In genomic region chr15:28955686-28956421, GRCh38 we compare ENCODE assay signal across 12 cellular contexts.
DNase-seq lines count a peak whose midpoint lies in the region; ATAC-seq and TF ChIP-seq lines count a peak whose summit lies in the region.
"Had no signal": no experiment of that assay in that cellular context is flagged by ENCODE, and none has a peak within 500 bp of the region (broad histone marks: within the 10 kb centered on the region; RNA-seq: fewer than 3 reads in every experiment).

No MANE protein-coding gene starts in this region.

- intact Hi-C loops in CD8-positive, alpha-beta T cell (cut with DNase I, micrococcal nuclease) = loop anchor here (2.0 kb wide), 2 partner anchors 17 kb away; no protein-coding TSS in a partner anchor
- intact Hi-C loops in lower lobe of right lung (cut with DNase I) (no loop called here), tibial artery (cut with DNase I; ENCODE audit: low total_unique reads) (no loop called here)

- no peak overlapping the region for H3K4me3 ChIP-seq in CD8-positive, alpha-beta T cell (ENCODE audit: low read depth, low read length)
- H3K4me3 ChIP-seq in lower lobe of right lung (no peak overlapping the region), tibial artery (no peak overlapping the region)
- H3K4me3 ChIP-seq: ovary, vagina had no signal

- peaks cover 71% of the 10 kb centered on the region for H3K4me1 Mint-ChIP-seq in CD8-positive, alpha-beta T cell (ENCODE audit: low read depth)
- H3K4me1 Mint-ChIP-seq in activated naive CD8-positive, alpha-beta T cell treated with anti-CD3 and anti-CD28 coated beads, Interleukin-2, amount 50 U/mL, for 24 hours = peaks cover 59% of the 10 kb centered on the region

- no peaks in the 10 kb centered on the region for H3K9me3 ChIP-seq in CD8-positive, alpha-beta T cell (ENCODE audit: low read length)
- H3K9me3 ChIP-seq in KOPT-K1 (ENCODE audit: insufficient read depth, low read length, poor library complexity, severe bottlenecking) (no peaks in the 10 kb centered on the region), lower lobe of right lung (no peaks in the 10 kb centered on the region), tibial artery (no peaks in the 10 kb centered on the region)
- H3K9me3 ChIP-seq: ovary, vagina had no signal

- CTCF ChIA-PET in CD8-positive, alpha-beta T cell (lab: Charles Lee) = interaction anchor here (0.8 to 3.4 kb wide), 6 partner anchors 13 to 134 kb away, joined by 3 to 15 read pairs (median 3); no protein-coding TSS in a partner anchor

- H3K4me1 ChIP-seq in CD8-positive, alpha-beta T cell (ENCODE audit: insufficient read depth, low read length) = peaks cover 71% of the 10 kb centered on the region
- no peaks in the 10 kb centered on the region for H3K4me1 ChIP-seq in lower lobe of right lung
- no peaks in the 10 kb centered on the region for H3K4me1 ChIP-seq in tibial artery
- H3K4me1 ChIP-seq: vagina had no signal

- no peaks in the 10 kb centered on the region for H3K36me3 ChIP-seq in CD8-positive, alpha-beta T cell (ENCODE audit: insufficient read depth, low read length)
- no peaks in the 10 kb centered on the region for H3K36me3 ChIP-seq in KOPT-K1 (ENCODE audit: insufficient read depth, low read length)
- no peaks in the 10 kb centered on the region for H3K36me3 ChIP-seq in lower lobe of right lung
- no peaks in the 10 kb centered on the region for H3K36me3 ChIP-seq in tibial artery
- H3K36me3 ChIP-seq: ovary, vagina had no signal

- no peak overlapping the region for H3K27ac ChIP-seq in CD8-positive, alpha-beta T cell (ENCODE audit: low read depth, low read length)
- H3K27ac ChIP-seq in KOPT-K1 (ENCODE audit: low read depth, low read length, poor library complexity, severe bottlenecking) (peak overlapping the region; percentile 94), lower lobe of right lung (no peak overlapping the region), tibial artery (no peak overlapping the region)
- H3K27ac ChIP-seq: ovary, vagina had no signal

- peak overlapping the region; percentile 72 for H3K4me3 Mint-ChIP-seq in CD8-positive, alpha-beta T cell
- H3K4me3 Mint-ChIP-seq in activated naive CD8-positive, alpha-beta T cell treated with anti-CD3 and anti-CD28 coated beads, Interleukin-2, amount 50 U/mL, for 24 hours = no peak overlapping the region

- TF ChIP-seq CTCF in CD8-positive, alpha-beta T cell (IDR thresholded peaks at IDR 0.05) = no peak
- TF ChIP-seq CTCF in lower lobe of right lung (IDR thresholded peaks at IDR 0.05) = no peak
- TF ChIP-seq CTCF in tibial artery (IDR thresholded peaks at IDR 0.05) = no peak

- H3K9me3 Mint-ChIP-seq in CD8-positive, alpha-beta T cell = no peaks in the 10 kb centered on the region
- H3K9me3 Mint-ChIP-seq in activated naive CD8-positive, alpha-beta T cell treated with anti-CD3 and anti-CD28 coated beads, Interleukin-2, amount 50 U/mL, for 24 hours = no peaks in the 10 kb centered on the region
- H3K9me3 Mint-ChIP-seq: activated T-cell treated with anti-CD3 and anti-CD28 coated beads, Interleukin-2, amount 50 U/mL, for 72 hours had no signal

- H3K27me3 Mint-ChIP-seq in CD8-positive, alpha-beta T cell (ENCODE audit: low read depth) = no peaks in the 10 kb centered on the region
- H3K27me3 Mint-ChIP-seq in activated naive CD8-positive, alpha-beta T cell treated with anti-CD3 and anti-CD28 coated beads, Interleukin-2, amount 50 U/mL, for 24 hours = no peaks in the 10 kb centered on the region

- DNase-seq in CD8-positive, alpha-beta T cell = peak in 1 of 7 experiments; percentile 48
- DNase-seq in activated naive CD8-positive, alpha-beta T cell treated with anti-CD3 and anti-CD28 coated beads, Interleukin-2, amount 50 U/mL, for 24 hours = no peak
- no peak for DNase-seq in lower lobe of right lung
- no peak for DNase-seq in DMS114 treated with DMSO at 0.1 percent for 48 hours (lab: John Stamatoyannopoulos, UW; ENCODE audit: unreplicated experiment)
- DNase-seq in effector CD4-positive, alpha-beta T cell = no peak
- DNase-seq in tibial artery = no peak
- DNase-seq in activated naive CD4-positive, alpha-beta T cell treated with anti-CD3 and anti-CD28 coated beads, Interleukin-2, amount 50 U/mL, for 16 hours = no peak
- DNase-seq: effector CD8-positive, alpha-beta T cell had no signal

- POLR2A ChIA-PET in CD8-positive, alpha-beta T cell (lab: Charles Lee) = interaction anchor here (0.7 to 2.0 kb wide), 7 partner anchors 13 to 75 kb away, joined by 3 to 5 read pairs (median 4); partner anchors contain the start of gene APBA2

- peak; percentile 31 for ATAC-seq in CD8-positive, alpha-beta T cell
- peak; percentile 8 for ATAC-seq in activated naive CD8-positive, alpha-beta T cell treated with anti-CD3 and anti-CD28 coated beads, Interleukin-2, amount 50 U/mL, for 24 hours
- peak; percentile 21 to 33 for ATAC-seq in lower lobe of right lung

- peaks cover 19% of the 10 kb centered on the region for H3K36me3 Mint-ChIP-seq in CD8-positive, alpha-beta T cell
- no peaks in the 10 kb centered on the region for H3K36me3 Mint-ChIP-seq in activated naive CD8-positive, alpha-beta T cell treated with anti-CD3 and anti-CD28 coated beads, Interleukin-2, amount 50 U/mL, for 24 hours (ENCODE audit: low read depth)

- H3K27me3 ChIP-seq in CD8-positive, alpha-beta T cell (ENCODE audit: insufficient read depth, low read length) = no peaks in the 10 kb centered on the region
- H3K27me3 ChIP-seq in lower lobe of right lung (ENCODE audit: low read depth) (no peaks in the 10 kb centered on the region), tibial artery (peaks cover 0 to 18% of the 10 kb centered on the region in 2 donors)
- H3K27me3 ChIP-seq: ovary, vagina had no signal

- peak overlapping the region; percentile 96 for H3K27ac Mint-ChIP-seq in CD8-positive, alpha-beta T cell
- H3K27ac Mint-ChIP-seq in activated naive CD8-positive, alpha-beta T cell treated with anti-CD3 and anti-CD28 coated beads, Interleukin-2, amount 50 U/mL, for 24 hours = no peak overlapping the region
- H3K27ac Mint-ChIP-seq: activated T-cell treated with anti-CD3 and anti-CD28 coated beads, Interleukin-2, amount 50 U/mL, for 72 hours had no signal

Comparison
In these comparisons a context has a peak if more than half of its experiments do, and no peak if none do; other contexts are left out.
1. intact Hi-C loops: an anchor here in CD8-positive, alpha-beta T cell (2.0 kb wide); none called in lower lobe of right lung and tibial artery.